In genomic region chr7:75989726-75990388, GRCh38 we compare ENCODE assay signal across 10 cellular contexts. TPM values are rescaled to one million over a fixed set of nuclear protein-coding genes. Genes with fewer than 3 reads are reported as not detected.
DNase-seq lines count a peak whose midpoint lies in the region; ATAC-seq and TF ChIP-seq lines count a peak whose summit lies in the region.
"Had no signal": no experiment of that assay in that cellular context is flagged by ENCODE, and none has a peak within 500 bp of the region (broad histone marks: within the 10 kb centered on the region; RNA-seq: fewer than 3 reads in every experiment).

No MANE protein-coding gene starts in this region.

- no peaks in the 10 kb centered on the region for H3K27me3 Mint-ChIP-seq in stimulated activated naive CD8-positive, alpha-beta T cell treated with anti-CD3 and anti-CD28 coated beads, Interleukin-15, amount 100 ng/mL, for 72 hours

- H3K9me3 ChIP-seq in liver (ENCODE audit: control insufficient read depth in 4 of 4, low read length in 3 of 4) (no peaks in the 10 kb centered on the region), OCI-LY7 (ENCODE audit: low read length) (no peaks in the 10 kb centered on the region)

- H3K4me3 Mint-ChIP-seq in stimulated activated naive CD8-positive, alpha-beta T cell treated with anti-CD3 and anti-CD28 coated beads, Interleukin-15, amount 100 ng/mL, for 72 hours, result peak overlapping the region; percentile 27 to 54

- DNase-seq in GM20000 (ENCODE audit: low spot score), result peak; percentile 43
- DNase-seq in stimulated activated naive CD8-positive, alpha-beta T cell treated with anti-CD3 and anti-CD28 coated beads, Interleukin-15, amount 100 ng/mL, for 72 hours, result no peak
- no peak for DNase-seq in OCI-LY7 (ENCODE audit: low spot score)
- no peak for DNase-seq in activated CD4-positive, CD25-positive, alpha-beta regulatory T cell treated with anti-CD3 and anti-CD28 coated beads, Interleukin-2, amount 50 U/mL, for 72 hours
- DNase-seq in DMS153 treated with DMSO at 0.1 percent for 48 hours (lab: John Stamatoyannopoulos, UW; ENCODE audit: unreplicated experiment), result no peak
- DNase-seq: activated effector memory CD4-positive, alpha-beta T cell treated with Interleukin-2 at 50 U/mL for 16 hours; DMS79; NCI-H1105 had no signal

- no peaks in the 10 kb centered on the region for H3K27me3 ChIP-seq in liver (ENCODE audit: control insufficient read depth in 4 of 4, insufficient read depth in 4 of 4, low read length in 3 of 4)

- H2AFZ ChIP-seq in OCI-LY7 (ENCODE audit: low read length), result no peak overlapping the region

- H3K27ac ChIP-seq in angular gyrus (ENCODE audit: low read depth, low read length) (peak overlapping the region; percentile 8), liver (ENCODE audit: low read depth in 1 of 2, low read length in 2 of 2) (peak overlapping the region; percentile 21 to 45), OCI-LY7 (ENCODE audit: low read depth, low read length, poor library complexity, severe bottlenecking) (no peak overlapping the region)

- peak overlapping the region; percentile 1 to 57 for H3K27ac Mint-ChIP-seq in stimulated activated naive CD8-positive, alpha-beta T cell treated with anti-CD3 and anti-CD28 coated beads, Interleukin-15, amount 100 ng/mL, for 72 hours

- H3K4me1 Mint-ChIP-seq in stimulated activated naive CD8-positive, alpha-beta T cell treated with anti-CD3 and anti-CD28 coated beads, Interleukin-15, amount 100 ng/mL, for 72 hours, result peaks cover 40% of the 10 kb centered on the region

- H3K36me3 ChIP-seq in liver (ENCODE audit: control insufficient read depth in 4 of 4, insufficient read depth in 3 of 4, low read depth in 1 of 4, low read length in 3 of 4), result peaks cover 7 to 27% (median 14%) of the 10 kb centered on the region in 4 donors
- H3K36me3 ChIP-seq in OCI-LY7 (ENCODE audit: insufficient read depth, low read length), result peaks cover 12% of the 10 kb centered on the region; the same call in 1 of the 2 replicates

- BruUV-seq in OCI-LY7 (replicated peaks; lab: Mats Ljungman, UMichigan), result no TSS peak

- POLR2A ChIA-PET in OCI-LY7 (lab: Charles Lee), result no interaction called here

- CTCF ChIA-PET in OCI-LY7 (lab: Charles Lee; ENCODE audit: unreplicated experiment), result interaction anchor here (1.5 kb wide), 1 partner anchor 14 kb away, joined by 4 read pairs; no protein-coding TSS in a partner anchor

- TF ChIP-seq RAD21 in liver (IDR thresholded peaks at IDR 0.05), result no peak

- no peaks in the 10 kb centered on the region for H4K20me1 ChIP-seq in OCI-LY7 (ENCODE audit: insufficient read depth, low read length)

- TF ChIP-seq CTCF in GM20000 (IDR thresholded peaks at IDR 0.05; ENCODE audit: extremely low read depth, missing control alignments) (no peak), liver (IDR thresholded peaks at IDR 0.05; ENCODE audit: low read depth, low read length, missing input control) (no peak), OCI-LY7 (conservative IDR thresholded peaks at IDR 0.05; ENCODE audit: low read length) (no peak)

- H3K4me3 ChIP-seq in liver (ENCODE audit: low read depth in 1 of 3, low read length in 3 of 3) (no peak overlapping the region), OCI-LY7 (ENCODE audit: low read depth, low read length, poor library complexity, severe bottlenecking) (no peak overlapping the region)

- intact Hi-C loops in OCI-LY7 (cut with micrococcal nuclease; ENCODE audit: unreplicated experiment), result no loop called here

- WGBS in liver, result 64% methylated on average over 15 of the region's 15 CpGs

- peaks cover 7 to 58% (median 27%) of the 10 kb centered on the region in 4 donors for H3K4me1 ChIP-seq in liver (ENCODE audit: control insufficient read depth in 4 of 4, insufficient read depth in 4 of 4, low read length in 3 of 4)
- H3K4me1 ChIP-seq in OCI-LY7 (ENCODE audit: insufficient read depth, low read length, poor library complexity, severe bottlenecking), result peaks cover 2% of the 10 kb centered on the region

- no peak for ATAC-seq in stimulated activated naive CD8-positive, alpha-beta T cell treated with anti-CD3 and anti-CD28 coated beads, Interleukin-15, amount 100 ng/mL, for 72 hours

- no peak overlapping the region for H3K9ac ChIP-seq in liver (ENCODE audit: low read depth in 1 of 2, low read length in 2 of 2)

- no peaks in the 10 kb centered on the region for H3K9me2 ChIP-seq in OCI-LY7 (ENCODE audit: insufficient read depth, low read length)

- no peak overlapping the region for H3K4me2 ChIP-seq in OCI-LY7 (ENCODE audit: low read length)

- H3K79me2 ChIP-seq in OCI-LY7 (ENCODE audit: insufficient read depth, low read depth, low read length), result no peaks in the 10 kb centered on the region

- no peaks in the 10 kb centered on the region for H3K9me3 Mint-ChIP-seq in stimulated activated naive CD8-positive, alpha-beta T cell treated with anti-CD3 and anti-CD28 coated beads, Interleukin-15, amount 100 ng/mL, for 72 hours

TF ChIP-seq in liver, 16 proteins besides CTCF, POLR2A, EP300 and RAD21:
- TF ChIP-seq JUND (IDR thresholded peaks at IDR 0.05) (peak in 1 of 2 donors; percentile 12), ATF3 (IDR thresholded peaks at IDR 0.05) (no peak), MAX (IDR thresholded peaks at IDR 0.05) (no peak), FOXA2 (IDR thresholded peaks at IDR 0.05) (no peak), NR2F2 (IDR thresholded peaks at IDR 0.05) (no peak)

RNA-seq across cellular contexts. Expression of gene TMEM120A, which starts 4.5 kb away (rescaled TPM):
- total RNA-seq in liver (10 to 100 TPM; 18.7 to 29.5 TPM), OCI-LY7 (2022) (22.1 and 23.0 TPM in 2 replicates)
- 10 to 100 TPM; 34.8 to 73.9 TPM for polyA plus RNA-seq in liver
- 12.4 and 18.1 TPM in 2 replicates for total RNA-seq in OCI-LY7 (2014; rRNA removed; shearing (Covaris generic))

RNA-seq across cellular contexts. Expression of gene STYXL1, which starts 57.9 kb away (rescaled TPM):
- total RNA-seq in liver (10 to 100 TPM; 16.7 to 17.6 TPM), OCI-LY7 (2022) (37.4 and 40.9 TPM in 2 replicates)
- polyA plus RNA-seq in liver, result 10 to 100 TPM; 16.4 to 27.5 TPM
- 19.4 and 27.6 TPM in 2 replicates for total RNA-seq in OCI-LY7 (2014; rRNA removed; shearing (Covaris generic))

RNA-seq across cellular contexts. Expression of gene MDH2, which starts 58.0 kb away (rescaled TPM):
- total RNA-seq in liver (10 to 100 TPM; 33.6 to 84.7 TPM), OCI-LY7 (2022) (253 and 263 TPM in 2 replicates)
- 100 to 1,000 TPM; 241 to 275 TPM for polyA plus RNA-seq in liver
- total RNA-seq in OCI-LY7 (2014; rRNA removed; shearing (Covaris generic)), result 110 and 155 TPM in 2 replicates
